Comparison of ENCODE assay signal across 16 cellular contexts in genomic region chr13:29905845-29906244, GRCh38. TPM values are rescaled to one million over a fixed set of nuclear protein-coding genes. Genes with fewer than 3 reads are reported as not detected.
DNase-seq lines count a peak whose midpoint lies in the region; ATAC-seq, FAIRE-seq and TF ChIP-seq lines count a peak whose summit lies in the region.
"Had no signal": no experiment of that assay in that cellular context is flagged by ENCODE, and none has a peak within 500 bp of the region (broad histone marks: within the 10 kb centered on the region; RNA-seq: fewer than 3 reads in every experiment).

No MANE protein-coding gene starts in this region.

- CTCF ChIA-PET in A549 (lab: Yijun Ruan, JAX) (no interaction called here), WTC11 (lab: Charles Lee) (interaction anchor here (0.6 kb wide), 1 partner anchor 16 kb away, joined by 4 read pairs; no protein-coding TSS in a partner anchor)
- CTCF ChIA-PET in CD4-positive, alpha-beta T cell (lab: Charles Lee), result no interaction called here
- CTCF ChIA-PET in activated CD4-positive, alpha-beta memory T cell treated with anti-CD3 and anti-CD28 coated beads, Interleukin-2, amount 10 ng/mL, durations not matched to agents 7 days and 5 days (lab: Charles Lee), result interaction anchor here (1.3 to 1.7 kb wide), 2 partner anchors 17 to 19 kb away, joined by 3 to 8 read pairs; no protein-coding TSS in a partner anchor

- H3K27me3 Mint-ChIP-seq in CD4-positive, alpha-beta T cell, result no peaks in the 10 kb centered on the region
- peaks cover 2% of the 10 kb centered on the region for H3K27me3 Mint-ChIP-seq in activated CD4-positive, alpha-beta memory T cell treated with anti-CD3 and anti-CD28 coated beads, Interleukin-2, amount 10 ng/mL, durations not matched to agents 7 days and 5 days
- H3K27me3 Mint-ChIP-seq in WTC11 (ENCODE audit: low read depth), result no peaks in the 10 kb centered on the region
- no peaks in the 10 kb centered on the region for H3K27me3 Mint-ChIP-seq in effector memory CD8-positive, alpha-beta T cell

- peaks cover 5% of the 10 kb centered on the region; the same call in 1 of the 3 replicates for H3K9me3 ChIP-seq in A549
- no peaks in the 10 kb centered on the region for H3K9me3 ChIP-seq in body of pancreas
- H3K9me3 ChIP-seq in CD4-positive, alpha-beta T cell (ENCODE audit: control insufficient read depth, low read length), result no peaks in the 10 kb centered on the region
- H3K9me3 ChIP-seq: thyroid gland had no signal

- H3K27ac ChIP-seq in A549 (0 out of 6 replicates have a peak overlapping the region, but pooled peaks of 1 of the 2 experiments have one; percentile 16), body of pancreas (no peak overlapping the region)
- H3K27ac ChIP-seq in CD4-positive, alpha-beta T cell (ENCODE audit: low read depth, low read length), result no peak overlapping the region
- H3K27ac ChIP-seq: thyroid gland had no signal

- POLR2A ChIA-PET in A549 (lab: Yijun Ruan, JAX), result interaction anchor here (1.1 kb wide), 1 partner anchor 56 kb away, joined by 3 read pairs; the partner anchor contains the start of gene UBL3
- POLR2A ChIA-PET in CD4-positive, alpha-beta T cell (lab: Charles Lee), result no interaction called here
- POLR2A ChIA-PET in activated CD4-positive, alpha-beta memory T cell treated with anti-CD3 and anti-CD28 coated beads, Interleukin-2, amount 10 ng/mL, durations not matched to agents 7 days and 5 days (lab: Charles Lee), result no interaction called here
- POLR2A ChIA-PET in WTC11 (lab: Charles Lee), result no interaction called here

- TF ChIP-seq CTCF in A549 (IDR thresholded peaks at IDR 0.05) (no peak), body of pancreas (IDR thresholded peaks at IDR 0.05) (no peak), WTC11 (IDR thresholded peaks at IDR 0.05) (no peak)
- no peak for TF ChIP-seq CTCF in CD4-positive, alpha-beta T cell (IDR thresholded peaks at IDR 0.05)

- TF ChIP-seq POLR2A in A549 (IDR thresholded peaks at IDR 0.05; ENCODE audit: low read length) (no peak), body of pancreas (IDR thresholded peaks at IDR 0.05) (no peak)

- WGBS in A549 (ENCODE audit: missing lambda C conversion rate), result 62% methylated on average over 3 of the region's 3 CpGs
- WGBS in body of pancreas, 2 donors, result 52 to 57% methylated on average over 3 of the region's 3 CpGs

- H3K4me3 ChIP-seq in A549 (no peak overlapping the region), body of pancreas (no peak overlapping the region)
- H3K4me3 ChIP-seq: thyroid gland had no signal

- intact Hi-C loops in body of pancreas (cut with DNase I), result no loop called here
- intact Hi-C loops in CD4-positive, alpha-beta T cell (cut with DNase I, micrococcal nuclease), result no loop called here

- H3K36me3 ChIP-seq in body of pancreas (replicated peaks in 1 of 2; ENCODE audit: insufficient read depth in 1 of 2, low read depth in 2 of 2), result no peaks in the 10 kb centered on the region
- H3K36me3 ChIP-seq: thyroid gland had no signal

- H3K9me3 Mint-ChIP-seq in CD4-positive, alpha-beta T cell, result no peaks in the 10 kb centered on the region
- peaks cover 4% of the 10 kb centered on the region for H3K9me3 Mint-ChIP-seq in activated CD4-positive, alpha-beta memory T cell treated with anti-CD3 and anti-CD28 coated beads, Interleukin-2, amount 10 ng/mL, durations not matched to agents 7 days and 5 days
- peaks cover 3% of the 10 kb centered on the region for H3K9me3 Mint-ChIP-seq in WTC11
- no peaks in the 10 kb centered on the region for H3K9me3 Mint-ChIP-seq in effector memory CD8-positive, alpha-beta T cell

- peak overlapping the region; percentile 37; the same call in 1 of the 3 replicates for H3K4me2 ChIP-seq in A549

- no peak for TF ChIP-seq RAD21 in A549 (conservative IDR thresholded peaks at IDR 0.05 in 1 of 2, IDR thresholded peaks at IDR 0.05 in 1 of 2)

- no peak overlapping the region for H3K4me3 Mint-ChIP-seq in CD4-positive, alpha-beta T cell
- H3K4me3 Mint-ChIP-seq in activated CD4-positive, alpha-beta memory T cell treated with anti-CD3 and anti-CD28 coated beads, Interleukin-2, amount 10 ng/mL, durations not matched to agents 7 days and 5 days, result no peak overlapping the region
- H3K4me3 Mint-ChIP-seq in WTC11, result no peak overlapping the region
- no peak overlapping the region for H3K4me3 Mint-ChIP-seq in effector memory CD8-positive, alpha-beta T cell
- H3K4me3 Mint-ChIP-seq: activated B cell treated with CpG ODN at 0.5 μM for 24 hours; B cell; dendritic cell treated with granulocyte-macrophage colony-stimulating factor and Interleukin-4, amounts not matched to agents 40 ng/mL and 50 ng/mL, for 4 days; neural crest cell had no signal

- no peak for TF ChIP-seq EP300 in A549 (IDR thresholded peaks at IDR 0.05)

- peak in 1 of 2 experiments; percentile 28 for DNase-seq in A549 (ENCODE audit: low read depth in 1 of 2, low spot score in 1 of 2)
- peak; percentile 25 for DNase-seq in LHCN-M2 (ENCODE audit: low read depth)
- DNase-seq in body of pancreas, result peak in 3 of 4 donors; percentile 38 to 59 (median 56)
- peak; percentile 71 for DNase-seq in medulla oblongata (ENCODE audit: extremely low spot score)
- no peak for DNase-seq in CD4-positive, alpha-beta T cell
- DNase-seq in activated CD4-positive, alpha-beta memory T cell treated with anti-CD3 and anti-CD28 coated beads, Interleukin-2, amount 10 ng/mL, durations not matched to agents 7 days and 5 days, result no peak
- DNase-seq in WTC11 (ENCODE audit: low spot score), result no peak
- no peak for DNase-seq in effector memory CD8-positive, alpha-beta T cell
- DNase-seq: activated B cell treated with CpG ODN at 0.5 μM for 24 hours; activated effector memory CD4-positive, alpha-beta T cell treated with anti-CD3 and anti-CD28 coated beads, Interleukin-2, amount 50 U/mL, for 16 hours; KG1; stimulated activated CD4-positive, alpha-beta T cell treated with anti-CD3 and anti-CD28 coated beads, Interleukin-4, amount 100 ng/mL, for 4 hours; thyroid gland had no signal

- H3K27ac Mint-ChIP-seq in CD4-positive, alpha-beta T cell, result no peak overlapping the region
- no peak overlapping the region for H3K27ac Mint-ChIP-seq in activated CD4-positive, alpha-beta memory T cell treated with anti-CD3 and anti-CD28 coated beads, Interleukin-2, amount 10 ng/mL, durations not matched to agents 7 days and 5 days
- no peak overlapping the region for H3K27ac Mint-ChIP-seq in WTC11
- no peak overlapping the region for H3K27ac Mint-ChIP-seq in effector memory CD8-positive, alpha-beta T cell
- H3K27ac Mint-ChIP-seq: activated B cell treated with CpG ODN at 0.5 μM for 24 hours; B cell; dendritic cell treated with granulocyte-macrophage colony-stimulating factor and Interleukin-4, amounts not matched to agents 40 ng/mL and 50 ng/mL, for 4 days had no signal

- peaks cover 26% of the 10 kb centered on the region for H3K4me1 ChIP-seq in A549
- peaks cover 4% of the 10 kb centered on the region for H3K4me1 ChIP-seq in body of pancreas

- no peaks in the 10 kb centered on the region for H3K36me3 Mint-ChIP-seq in CD4-positive, alpha-beta T cell (ENCODE audit: low read depth)
- H3K36me3 Mint-ChIP-seq in activated CD4-positive, alpha-beta memory T cell treated with anti-CD3 and anti-CD28 coated beads, Interleukin-2, amount 10 ng/mL, durations not matched to agents 7 days and 5 days (ENCODE audit: low read depth), result no peaks in the 10 kb centered on the region
- peaks cover 1% of the 10 kb centered on the region; the same call in 1 of the 2 replicates for H3K36me3 Mint-ChIP-seq in WTC11
- peaks cover 3% of the 10 kb centered on the region for H3K36me3 Mint-ChIP-seq in effector memory CD8-positive, alpha-beta T cell (ENCODE audit: insufficient read depth)

- FAIRE-seq in A549 (lab: Jason Lieb, UNC), result no peak

- H3K4me1 Mint-ChIP-seq in CD4-positive, alpha-beta T cell (ENCODE audit: low read depth), result peaks cover 27% of the 10 kb centered on the region
- peaks cover 39% of the 10 kb centered on the region for H3K4me1 Mint-ChIP-seq in activated CD4-positive, alpha-beta memory T cell treated with anti-CD3 and anti-CD28 coated beads, Interleukin-2, amount 10 ng/mL, durations not matched to agents 7 days and 5 days
- H3K4me1 Mint-ChIP-seq in WTC11, result peaks cover 13% of the 10 kb centered on the region
- H3K4me1 Mint-ChIP-seq in effector memory CD8-positive, alpha-beta T cell (ENCODE audit: low read depth in 2 of 2), result peaks cover 23 to 30% of the 10 kb centered on the region in 2 donors

- ATAC-seq in A549, result no peak
- ATAC-seq in body of pancreas, result peak; percentile 71
- ATAC-seq in CD4-positive, alpha-beta T cell (ENCODE audit: poor library complexity), result no peak
- no peak for ATAC-seq in WTC11
- ATAC-seq in effector memory CD8-positive, alpha-beta T cell (replicated peaks), result no peak

- H3K27me3 ChIP-seq in body of pancreas, result no peaks in the 10 kb centered on the region
- no peaks in the 10 kb centered on the region for H3K27me3 ChIP-seq in CD4-positive, alpha-beta T cell (ENCODE audit: control insufficient read depth, insufficient read depth, low read length)
- H3K27me3 ChIP-seq: thyroid gland had no signal

TF ChIP-seq in A549, 52 proteins besides CTCF, POLR2A, EP300 and RAD21 (continues in another document):
- TF ChIP-seq CEBPB (IDR thresholded peaks at IDR 0.05), result peak; percentile 53 to 58

TF ChIP-seq in WTC11, 78 proteins besides CTCF, POLR2A, EP300 and RAD21 (continues in another document):
- TF ChIP-seq ZSCAN18 (CRISPR knock-in tag; IDR thresholded peaks at IDR 0.05) (no peak), ZNF138 (CRISPR knock-in tag; conservative IDR thresholded peaks at IDR 0.05) (no peak), FOXP1 (CRISPR knock-in tag; IDR thresholded peaks at IDR 0.05; ENCODE audit: borderline replicate concordance) (no peak)

RNA-seq across cellular contexts. Expression of gene UBL3, which starts 55.4 kb away (rescaled TPM):
- polyA plus RNA-seq in A549 (2011; rRNA removed) (13.5 and 17.1 TPM in 2 replicates), A549 (2017; fragmentation: RNase III; extraction: RNeasy Plus Mini Kit Qiagen cat#74134 plus additional on column Dnase treatment) (9.2 to 10.4 TPM (median 9.4 TPM) in 3 replicates)
- 4.1 and 5.5 TPM in 2 replicates for polyA plus RNA-seq in A549 (2012; cell fraction: cytosol; rRNA removed)
- 2.0 and 3.3 TPM in 2 replicates for polyA plus RNA-seq in A549 (2012; cell fraction: nucleus; rRNA removed)
- polyA minus RNA-seq in A549 (2011; rRNA and poly(A)+ RNA removed), result 5.5 and 5.7 TPM in 2 replicates
- total RNA-seq in LHCN-M2 (2014; rRNA removed) (5.7 and 9.2 TPM in 2 replicates), body of pancreas (10 to 100 TPM; 20.4 to 33.2 TPM), WTC11 (2021) (12.8 to 15.5 TPM (median 13.5 TPM) in 3 replicates)
- polyA plus RNA-seq in LHCN-M2 (2012), result 8.6 TPM
- 10 to 100 TPM; 39.5 to 41.9 TPM for total RNA-seq in CD4-positive, alpha-beta T cell
- 10 to 100 TPM; 17.3 to 17.8 TPM for total RNA-seq in activated CD4-positive, alpha-beta memory T cell treated with anti-CD3 and anti-CD28 coated beads, Interleukin-2, amount 10 ng/mL, durations not matched to agents 7 days and 5 days

Comparison
In these comparisons a context has a peak if more than half of its experiments do, and no peak if none do; other contexts are left out.
1. DNase-seq: peak in LHCN-M2 (single experiment), body of pancreas (3 of 4) and medulla oblongata (single experiment); none in CD4-positive, alpha-beta T cell (0 of 10), activated CD4-positive, alpha-beta memory T cell treated with anti-CD3 and anti-CD28 coated beads, Interleukin-2, amount 10 ng/mL, durations not matched to agents 7 days and 5 days (single experiment), WTC11 (single experiment) and effector memory CD8-positive, alpha-beta T cell (0 of 3).
2. CTCF ChIA-PET loops: an anchor here in activated CD4-positive, alpha-beta memory T cell treated with anti-CD3 and anti-CD28 coated beads, Interleukin-2, amount 10 ng/mL, durations not matched to agents 7 days and 5 days (1.3 to 1.7 kb wide) and WTC11 (0.6 kb wide); none called in A549 and CD4-positive, alpha-beta T cell.